In the genomic region with DNA sequence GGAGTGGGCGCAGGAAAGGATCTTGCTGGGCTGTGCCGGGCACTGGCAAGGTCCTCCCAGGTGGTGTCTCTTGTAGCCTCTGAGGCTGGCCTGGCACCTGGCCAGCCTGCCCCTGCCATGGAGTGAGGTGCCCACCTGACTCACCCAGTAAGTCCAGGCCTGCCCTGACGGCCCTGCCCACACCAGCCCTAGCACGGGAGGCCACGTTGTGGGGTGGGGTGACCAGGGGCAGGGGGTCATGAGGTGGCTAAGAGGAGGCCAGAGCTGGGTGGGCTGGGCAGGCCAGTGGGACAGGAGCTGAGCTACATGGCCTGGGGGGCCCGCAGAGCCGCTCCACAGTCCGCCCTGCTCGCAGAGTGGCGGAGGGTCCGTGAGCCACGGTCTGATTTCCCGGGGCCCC, we compare ENCODE assay signal across 24 cellular contexts.
"Had no signal": no experiment of that assay in that cellular context is flagged by ENCODE, and none has a peak within 500 bp of the region (broad histone marks: within the 10 kb centered on the region; RNA-seq: fewer than 3 reads in every experiment).

No MANE protein-coding gene starts in this region.

- H3K27ac ChIP-seq: brain microvascular endothelial cell, epithelial cell of prostate, hepatocyte had no signal

- H2AFZ ChIP-seq: hepatocyte had no signal

- H3K4me3 ChIP-seq: hepatocyte had no signal

- H3K27me3 ChIP-seq: brain microvascular endothelial cell, hepatocyte had no signal

- DNase-seq: activated CD4-positive, alpha-beta memory T cell treated with anti-CD3 and anti-CD28 coated beads, Interleukin-2, amount 10 ng/mL, durations not matched to agents 7 days and 5 days; activated CD4-positive, alpha-beta T cell treated with anti-CD3 and anti-CD28 coated beads for 1 hour; activated CD4-positive, alpha-beta T cell treated with anti-CD3 and anti-CD28 coated beads for 4 hours; activated CD4-positive, alpha-beta T cell treated with anti-CD3 and anti-CD28 coated beads, Interleukin-2, amount 10 ng/mL, durations not matched to agents 7 days and 5 days; activated CD4-positive, alpha-beta T cell treated with anti-CD3 and anti-CD28 coated beads, Interleukin-2, amount 50 U/mL, for 4 hours; activated CD8-positive, alpha-beta memory T cell treated with anti-CD3 and anti-CD28 coated beads, Interleukin-2, amount 50 U/mL, for 48 hours; activated gamma-delta T cell; activated naive CD4-positive, alpha-beta T cell; activated naive CD4-positive, alpha-beta T cell treated with anti-CD3 and anti-CD28 coated beads, Interleukin-2, amount 50 U/mL, for 16 hours; activated T-cell treated with anti-CD3 and anti-CD28 coated beads for 4 hours; activated T-cell treated with anti-CD3 and anti-CD28 coated beads, Interleukin-2, amount 50 U/mL, for 24 hours; activated T-cell treated with anti-CD3 and anti-CD28 coated beads, Interleukin-2, amount 50 U/mL, for 72 hours; amniotic stem cell; anterior cingulate cortex; brain microvascular endothelial cell; cortex of kidney; effector CD4-positive, alpha-beta T cell; effector memory CD8-positive, alpha-beta T cell; foreskin fibroblast; head of caudate nucleus; T-helper 2 cell had no signal

- ATAC-seq: activated T-cell treated with anti-CD3 and anti-CD28 coated beads, Interleukin-2, amount 50 U/mL, for 72 hours; effector memory CD8-positive, alpha-beta T cell; esophagus mucosa had no signal

- H3K36me3 ChIP-seq: brain microvascular endothelial cell had no signal

- H3K4me2 ChIP-seq: hepatocyte had no signal
